Comparison of ENCODE assay signal across 8 cellular contexts in the genomic region with DNA sequence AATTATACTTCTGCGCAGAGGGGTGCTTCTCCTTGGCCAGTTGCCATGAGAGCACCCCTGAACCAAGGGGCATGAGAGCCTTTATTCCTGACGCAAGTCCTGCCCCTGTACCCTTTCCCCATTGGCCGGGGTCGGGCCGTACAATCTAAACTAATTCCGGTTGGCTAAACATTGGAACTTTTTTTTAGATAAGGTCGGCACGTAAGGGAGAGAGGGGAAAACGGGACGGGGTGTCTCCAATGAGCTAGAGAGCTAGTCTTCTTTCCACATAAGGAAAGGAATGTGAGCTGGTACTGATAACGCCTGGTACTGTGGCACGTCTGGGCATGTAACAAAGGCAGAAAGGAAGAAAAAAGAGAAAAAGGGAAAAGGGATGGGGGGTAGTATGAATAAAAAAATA.
"Had no signal": no experiment of that assay in that cellular context is flagged by ENCODE, and none has a peak within 500 bp of the region (broad histone marks: within the 10 kb centered on the region; RNA-seq: fewer than 3 reads in every experiment).

No MANE protein-coding gene starts in this region.

- H3K36me3 ChIP-seq: HAP-1 had no signal

- DNase-seq: GM23248, GOT3, H7, HFFc6 had no signal

- H3K4me1 ChIP-seq: HAP-1 had no signal

- H3K9me3 ChIP-seq: HAP-1 had no signal

- ATAC-seq: HCT116, HepG2 had no signal

- H3K4me3 ChIP-seq: GM23248, HAP-1 had no signal

- H3K27ac ChIP-seq: GM23248, HL-60 had no signal
